In the genomic region with DNA sequence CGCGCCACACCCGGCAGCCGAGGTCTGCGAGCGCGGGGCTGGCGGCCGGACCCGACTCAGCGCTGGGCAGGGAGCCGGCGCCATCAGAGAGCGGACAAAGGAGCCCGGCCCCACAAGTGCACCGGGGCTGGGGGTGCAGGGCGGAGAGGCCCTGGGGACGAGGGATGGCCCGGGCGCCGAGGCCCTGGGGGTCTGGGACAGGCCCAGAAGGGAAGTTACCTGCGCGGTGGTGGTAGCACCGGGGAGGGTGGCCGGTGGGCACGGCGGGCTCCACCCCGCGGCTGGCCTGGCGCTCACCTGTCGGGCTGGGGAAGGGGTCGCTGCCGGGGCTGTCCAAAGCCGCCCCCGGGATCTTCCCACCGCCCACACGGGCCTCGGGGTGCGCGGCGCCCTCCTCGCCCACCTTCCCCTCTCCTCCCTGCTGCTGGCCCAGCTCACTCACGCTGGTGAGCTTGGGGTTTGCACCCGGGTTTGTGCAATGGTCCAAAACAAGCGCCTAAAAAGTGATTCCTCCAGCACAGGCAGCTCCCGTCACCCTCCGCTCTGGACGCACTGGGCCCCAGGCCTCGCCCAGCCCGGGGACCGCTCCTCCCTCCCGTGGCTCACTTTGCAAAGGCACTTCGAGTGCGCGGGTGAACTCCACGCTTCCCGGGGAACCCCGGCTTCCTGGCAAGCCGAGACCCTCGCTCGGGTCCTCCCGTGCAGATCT, we compare ENCODE assay signal across 8 cellular contexts. TPM values are rescaled to one million over a fixed set of nuclear protein-coding genes. Genes with fewer than 3 reads are reported as not detected.
A peak's percentile ranks its signal among the peaks of the same experiment; 100 is the strongest.
DNase-seq lines count a peak whose midpoint lies in the region; ATAC-seq and TF ChIP-seq lines count a peak whose summit lies in the region.

A gene with protein sequence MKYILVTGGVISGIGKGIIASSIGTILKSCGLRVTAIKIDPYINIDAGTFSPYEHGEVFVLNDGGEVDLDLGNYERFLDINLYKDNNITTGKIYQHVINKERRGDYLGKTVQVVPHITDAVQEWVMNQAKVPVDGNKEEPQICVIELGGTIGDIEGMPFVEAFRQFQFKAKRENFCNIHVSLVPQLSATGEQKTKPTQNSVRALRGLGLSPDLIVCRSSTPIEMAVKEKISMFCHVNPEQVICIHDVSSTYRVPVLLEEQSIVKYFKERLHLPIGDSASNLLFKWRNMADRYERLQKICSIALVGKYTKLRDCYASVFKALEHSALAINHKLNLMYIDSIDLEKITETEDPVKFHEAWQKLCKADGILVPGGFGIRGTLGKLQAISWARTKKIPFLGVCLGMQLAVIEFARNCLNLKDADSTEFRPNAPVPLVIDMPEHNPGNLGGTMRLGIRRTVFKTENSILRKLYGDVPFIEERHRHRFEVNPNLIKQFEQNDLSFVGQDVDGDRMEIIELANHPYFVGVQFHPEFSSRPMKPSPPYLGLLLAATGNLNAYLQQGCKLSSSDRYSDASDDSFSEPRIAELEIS (minus strand): TSS at position 554 of the 709 bp plus-strand sequence. CDS start 9,767 bp downstream, outside the sequence.

- H3K27me3 Mint-ChIP-seq in activated naive CD4-positive, alpha-beta T cell treated with anti-CD3 and anti-CD28 coated beads for 36 hours (ENCODE audit: low read depth): no peaks in the 10 kb centered on the region

- peaks cover 0 to 8% of the 10 kb centered on the region in 2 experiments for H3K4me1 ChIP-seq in neutrophil (ENCODE audit: control insufficient read depth in 1 of 2, insufficient read depth in 1 of 2, low read depth in 1 of 2, low read length in 1 of 2)

- peak; percentile 5 for DNase-seq in DMS153 (lab: John Stamatoyannopoulos, UW)
- DNase-seq in RPMI8226: peak; percentile 61
- peak; percentile 63 for DNase-seq in activated naive CD4-positive, alpha-beta T cell treated with anti-CD3 and anti-CD28 coated beads for 36 hours
- peak; percentile 57 for DNase-seq in germinal center (ENCODE audit: low spot score)
- DNase-seq in ureter (ENCODE audit: low spot score): peak; percentile 67

- H3K4me3 ChIP-seq in neutrophil (ENCODE audit: low read depth in 1 of 2, low read length in 1 of 2): peak within 1 kb of the TSS; percentile 61 to 66

- TF ChIP-seq CTCF in neutrophil (IDR thresholded peaks at IDR 0.05): peak; percentile 10

- no peaks in the 10 kb centered on the region for H3K27me3 ChIP-seq in neutrophil

- H3K4me1 Mint-ChIP-seq in activated naive CD4-positive, alpha-beta T cell treated with anti-CD3 and anti-CD28 coated beads for 36 hours (ENCODE audit: low read depth): peaks cover 9% of the 10 kb centered on the region

- peak; percentile 82 for ATAC-seq in GM19455 (IDR thresholded peaks at IDR 0.05; ENCODE audit: unreplicated experiment)
- peak; percentile 49 for ATAC-seq in HG03558 (IDR thresholded peaks at IDR 0.05; ENCODE audit: extremely low read depth, unreplicated experiment)

- CTCF ChIA-PET in activated naive CD4-positive, alpha-beta T cell treated with anti-CD3 and anti-CD28 coated beads for 36 hours (lab: Charles Lee): interaction anchor here (0.9 kb wide), 1 partner anchor 26 kb away, joined by 3 read pairs; no protein-coding TSS in a partner anchor

- no peaks in the 10 kb centered on the region for H3K9me3 Mint-ChIP-seq in activated naive CD4-positive, alpha-beta T cell treated with anti-CD3 and anti-CD28 coated beads for 36 hours

- H3K4me3 Mint-ChIP-seq in activated naive CD4-positive, alpha-beta T cell treated with anti-CD3 and anti-CD28 coated beads for 36 hours: peak within 1 kb of the TSS; percentile 83

- intact Hi-C loops in activated naive CD4-positive, alpha-beta T cell treated with anti-CD3 and anti-CD28 coated beads for 36 hours (cut with micrococcal nuclease): loop anchor here (5.0 to 10.0 kb wide), 4 partner anchors 185 to 1837 kb away; a partner anchor contains a TSS

- H3K9me3 ChIP-seq in neutrophil: no peaks in the 10 kb centered on the region

- peaks cover 2% of the 10 kb centered on the region for H3K36me3 Mint-ChIP-seq in activated naive CD4-positive, alpha-beta T cell treated with anti-CD3 and anti-CD28 coated beads for 36 hours (ENCODE audit: low read depth)

- H3K36me3 ChIP-seq in neutrophil: no peaks in the 10 kb centered on the region

- H3K27ac Mint-ChIP-seq in activated naive CD4-positive, alpha-beta T cell treated with anti-CD3 and anti-CD28 coated beads for 36 hours: peak within 1 kb of the TSS; percentile 74

- peak within 1 kb of the TSS; percentile 29 for H3K27ac ChIP-seq in neutrophil

RNA-seq across cellular contexts. Expression of the gene that starts here (rescaled TPM):
- 1 to 10 TPM; 5.6 to 6.8 TPM for total RNA-seq in activated naive CD4-positive, alpha-beta T cell treated with anti-CD3 and anti-CD28 coated beads for 36 hours
- 17.4 TPM for total RNA-seq in ureter

Comparison
In these comparisons a context has a peak if more than half of its experiments do, and no peak if none do; other contexts are left out.
1. Peak in every context shown above with its lines: DNase-seq, ATAC-seq, H3K4me3 ChIP-seq and H3K27ac ChIP-seq.
2. DNase-seq: peak in every context shown above with its lines; median percentile 67 in ureter; 63 in activated naive CD4-positive, alpha-beta T cell treated with anti-CD3 and anti-CD28 coated beads for 36 hours; 61 in RPMI8226; 57 in germinal center; 5 in DMS153.